ENCODE assay signal across 8 cellular contexts in the genomic region with DNA sequence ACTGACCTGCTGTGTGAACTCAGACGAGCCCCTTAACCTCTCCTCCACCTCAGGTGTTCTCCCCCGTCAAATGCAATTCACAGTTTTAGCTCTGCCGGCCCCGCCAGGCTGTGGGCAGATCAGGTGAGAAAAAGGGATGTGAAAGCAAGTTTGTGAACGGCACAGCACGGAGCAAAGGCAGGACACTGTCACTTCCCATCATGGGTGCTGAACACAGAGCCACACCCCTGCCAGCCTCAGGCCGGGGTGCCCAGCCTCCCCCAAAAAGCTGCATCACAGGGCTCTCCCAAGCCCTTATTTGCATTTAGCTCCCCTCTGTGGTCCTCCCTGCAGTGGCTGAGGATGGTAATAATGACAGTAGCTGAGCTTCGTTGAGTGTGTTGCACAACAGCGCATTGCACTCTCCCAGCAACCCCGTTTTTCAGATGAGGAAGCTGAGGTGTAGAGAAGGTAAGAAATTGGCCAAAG.
A peak's percentile ranks its signal among the peaks of the same experiment; 100 is the strongest.
DNase-seq lines count a peak whose midpoint lies in the region; ATAC-seq, FAIRE-seq and TF ChIP-seq lines count a peak whose summit lies in the region.

No MANE protein-coding gene starts in this region.

- ATAC-seq in GM19468 (IDR thresholded peaks at IDR 0.05; ENCODE audit: extremely low read depth, unreplicated experiment) (peak; percentile 74), HG03457 (IDR thresholded peaks at IDR 0.05; ENCODE audit: unreplicated experiment) (peak; percentile 64)

- intact Hi-C loops in mammary epithelial cell (cut with micrococcal nuclease), result no loop called here

- in situ Hi-C loops in mammary epithelial cell (cut with MboI; ENCODE audit: low sequenced_read_pairs in 2 of 2), result no loop called here

- peaks cover 5% of the 10 kb centered on the region; the same call in 1 of the 2 replicates for H3K23me2 ChIP-seq in H1 (ENCODE audit: low read depth, low read length)

- H3K36me3 ChIP-seq in GM06990 (ENCODE audit: control insufficient read depth, insufficient read depth, low read length), result no peaks in the 10 kb centered on the region
- no peaks in the 10 kb centered on the region for H3K36me3 ChIP-seq in H1 (ENCODE audit: control insufficient read depth in 2 of 4, insufficient read depth in 4 of 4, low read length in 3 of 4)
- H3K36me3 ChIP-seq in mammary epithelial cell (ENCODE audit: insufficient read depth, low read length), result no peaks in the 10 kb centered on the region

- no peak overlapping the region for H2BK20ac ChIP-seq in H1 (ENCODE audit: low read length)

- no peak overlapping the region for H2AK5ac ChIP-seq in H1 (ENCODE audit: low read depth, low read length)

- TF ChIP-seq CTCF in GM06990 (IDR thresholded peaks at IDR 0.05; ENCODE audit: insufficient read depth, low read length, poor library complexity, severe bottlenecking) (no peak), H1 (IDR thresholded peaks at IDR 0.05; ENCODE audit: control extremely low read depth in 1 of 3, insufficient read depth in 1 of 3, low read depth in 1 of 3, low read length in 3 of 3) (no peak), mammary epithelial cell (conservative IDR thresholded peaks at IDR 0.05 in 1 of 2, IDR thresholded peaks at IDR 0.05 in 1 of 2; ENCODE audit: extremely low read depth in 1 of 2, insufficient read depth in 1 of 2, low read depth in 1 of 2, low read length in 2 of 2) (no peak)

- H3K9me3 ChIP-seq in H1 (ENCODE audit: insufficient read depth in 2 of 2, low read depth in 1 of 2, low read length in 1 of 2) (peaks cover 0 to 2% of the 10 kb centered on the region in 2 experiments; a peak in 1 of 4 replicates), mammary epithelial cell (replicated peaks; ENCODE audit: insufficient read depth, low read length) (no peaks in the 10 kb centered on the region)

- H3K27me3 ChIP-seq in GM06990 (replicated peaks; ENCODE audit: control insufficient read depth, insufficient read depth, low read length) (no peaks in the 10 kb centered on the region; the same call in 1 of the 2 replicates), H1 (replicated peaks in 1 of 4; ENCODE audit: control insufficient read depth in 3 of 4, extremely low read depth in 1 of 4, insufficient read depth in 3 of 4, low read length in 3 of 4) (peaks cover 0 to 2% (median 0%) of the 10 kb centered on the region in 4 experiments; a peak in 1 of 7 replicates), mammary epithelial cell (ENCODE audit: insufficient read depth, low read length) (peaks cover 4% of the 10 kb centered on the region)

- H3K27ac ChIP-seq in H1 (ENCODE audit: low read depth, low read length), result no peak overlapping the region
- H3K27ac ChIP-seq in caudate nucleus (ENCODE audit: low read depth, low read length), result no peak overlapping the region
- no peak overlapping the region for H3K27ac ChIP-seq in mammary epithelial cell (ENCODE audit: insufficient read depth, low read depth, low read length)

- no peak overlapping the region for H2BK120ac ChIP-seq in H1 (replicated peaks; ENCODE audit: low read depth, low read length)

- H3K79me1 ChIP-seq in H1 (ENCODE audit: low read depth, low read length), result no peaks in the 10 kb centered on the region

- H3K4me3 ChIP-seq in GM06990 (replicated peaks; ENCODE audit: low read depth, low read length), result no peak overlapping the region
- H3K4me3 ChIP-seq in H1 (ENCODE audit: extremely low read depth in 1 of 4, insufficient read depth in 2 of 4, low read depth in 3 of 4, low read length in 4 of 4), result no peak overlapping the region
- no peak overlapping the region for H3K4me3 ChIP-seq in mammary epithelial cell (replicated peaks in 1 of 3; ENCODE audit: insufficient read depth in 1 of 3, low read depth in 2 of 3, low read length in 3 of 3)

- TF ChIP-seq POLR2A in H1 (IDR thresholded peaks at IDR 0.05; ENCODE audit: control extremely low read depth in 1 of 2, low read depth in 2 of 2, low read length in 2 of 2), result no peak

- peaks cover 0 to 4% of the 10 kb centered on the region in 2 experiments for H4K20me1 ChIP-seq in H1 (replicated peaks in 1 of 2; ENCODE audit: control insufficient read depth in 1 of 2, insufficient read depth in 2 of 2, low read length in 2 of 2)
- H4K20me1 ChIP-seq in mammary epithelial cell (ENCODE audit: insufficient read depth, low read length), result no peaks in the 10 kb centered on the region

- no peak overlapping the region for H3K23ac ChIP-seq in H1 (ENCODE audit: insufficient read length)

- no peak overlapping the region for H3K4ac ChIP-seq in H1 (replicated peaks; ENCODE audit: insufficient read length, low read depth, low read length)

- TF ChIP-seq EP300 in H1 (IDR thresholded peaks at IDR 0.05; ENCODE audit: borderline replicate concordance in 1 of 2, low read depth in 2 of 2, low read length in 2 of 2), result no peak

- peak; percentile 85 for DNase-seq in GM06990 (ENCODE audit: extremely low read depth, insufficient read length)
- DNase-seq in H1 (ENCODE audit: low read depth in 1 of 2, low spot score in 2 of 2), result no peak
- no peak for DNase-seq in caudate nucleus (lab: John Stamatoyannopoulos, UW)
- no peak for DNase-seq in ecto neural progenitor cell (ENCODE audit: low spot score)
- DNase-seq in mammary epithelial cell, result no peak
- no peak for DNase-seq in retina

- no peak for TF ChIP-seq RAD21 in H1 (IDR thresholded peaks at IDR 0.05 in 1 of 2, conservative IDR thresholded peaks at IDR 0.05 in 1 of 2; ENCODE audit: low read depth in 2 of 2, low read length in 2 of 2)

- no peak overlapping the region for H3K18ac ChIP-seq in H1 (ENCODE audit: extremely low read depth, low read length)

- H3K79me2 ChIP-seq in H1 (ENCODE audit: control insufficient read depth in 1 of 2, insufficient read depth in 2 of 2, low read length in 2 of 2) (no peaks in the 10 kb centered on the region), mammary epithelial cell (ENCODE audit: insufficient read depth, low read length) (no peaks in the 10 kb centered on the region)

- H4K8ac ChIP-seq in H1 (ENCODE audit: extremely low read depth, insufficient read depth, low read length), result no peak overlapping the region

- H2BK12ac ChIP-seq in H1 (ENCODE audit: low read depth, low read length), result peak overlapping the region; percentile 39; the same call in 1 of the 2 replicates

- H3K9ac ChIP-seq in H1 (replicated peaks in 1 of 4; ENCODE audit: extremely low read depth in 1 of 4, low read depth in 3 of 4, low read length in 3 of 4), result no peak overlapping the region; a peak in 2 of 7 replicates
- no peak overlapping the region for H3K9ac ChIP-seq in mammary epithelial cell (ENCODE audit: insufficient read depth, low read length)

- 81% methylated on average over 9 of the region's 10 CpGs; no CpG with 5 or more reads in 1 of the 2 experiments for WGBS in H1 (ENCODE audit: extremely low coverage in 1 of 2, insufficient coverage in 1 of 2, insufficient read length in 1 of 2, insufficient replicate concordance in 2 of 2, low coverage in 1 of 2, low lambda C conversion rate in 2 of 2, missing lambda C conversion rate in 1 of 2), 2 experiments
- WGBS in mammary epithelial cell (ENCODE audit: low coverage, missing lambda C conversion rate), result 81% methylated on average over 10 of the region's 10 CpGs

- H4K5ac ChIP-seq in H1 (ENCODE audit: insufficient read length, low read depth, low read length), result no peak overlapping the region

- H3K4me1 ChIP-seq in H1 (replicated peaks in 1 of 4; ENCODE audit: control insufficient read depth in 3 of 4, insufficient read depth in 4 of 4, low read length in 3 of 4) (peaks cover 0 to 11% (median 2%) of the 10 kb centered on the region in 4 experiments; a peak in 5 of 7 replicates), mammary epithelial cell (ENCODE audit: insufficient read depth, low read length) (no peaks in the 10 kb centered on the region)

- no peak overlapping the region for H2AFZ ChIP-seq in H1 (ENCODE audit: low read length)
- H2AFZ ChIP-seq in mammary epithelial cell (ENCODE audit: low read depth, low read length), result no peak overlapping the region

- no peak overlapping the region for H3K4me2 ChIP-seq in H1 (ENCODE audit: insufficient read depth in 1 of 2, low read depth in 2 of 2, low read length in 2 of 2)
- H3K4me2 ChIP-seq in mammary epithelial cell (ENCODE audit: insufficient read depth, low read depth, low read length), result no peak overlapping the region

- POLR2A ChIA-PET in H1 (lab: Charles Lee; ENCODE audit: partially characterized antibody), result interaction anchor here (0.9 to 1.0 kb wide), 2 partner anchors 38 to 89 kb away, joined by 3 to 4 read pairs; a partner anchor contains a TSS

- no peak overlapping the region for H4K91ac ChIP-seq in H1 (replicated peaks; ENCODE audit: insufficient read length, low read length)

- FAIRE-seq in H1 (lab: Jason Lieb, UNC), result no peak

- no peak overlapping the region for H3K56ac ChIP-seq in H1 (replicated peaks; ENCODE audit: insufficient read length, low read depth, low read length)

- CTCF ChIA-PET in H1 (lab: Charles Lee; ENCODE audit: partially characterized antibody), result interaction anchor here (0.6 to 2.7 kb wide), 5 partner anchors 23 to 886 kb away, joined by 3 to 12 read pairs (median 3); no protein-coding TSS in a partner anchor
- CTCF ChIA-PET in mammary epithelial cell (lab: Charles Lee; ENCODE audit: low non-redundant PET), result no interaction called here

- no TSS peak for BruUV-seq in mammary epithelial cell (replicated peaks; lab: Mats Ljungman, UMichigan)

- H3K14ac ChIP-seq in H1 (ENCODE audit: insufficient read length), result no peak overlapping the region

- no peak overlapping the region for H2BK15ac ChIP-seq in H1 (ENCODE audit: low read length)

- no peak overlapping the region for H2BK5ac ChIP-seq in H1 (ENCODE audit: low read depth, low read length)

- dilution Hi-C loops in mammary epithelial cell (cut with HindIII; ENCODE audit: low sequenced_read_pairs), result no loop called here

TF ChIP-seq in H1, 55 proteins besides CTCF, POLR2A, EP300 and RAD21:
- TF ChIP-seq CEBPB (IDR thresholded peaks at IDR 0.05; ENCODE audit: low read depth, low read length) (peak; percentile 49), CBX5 (IDR thresholded peaks at IDR 0.05; ENCODE audit: low read depth, low read length) (no peak)
